In genomic region chr2:128637481-128638155, GRCh38 we compare ENCODE assay signal across 20 cellular contexts.
DNase-seq lines count a peak whose midpoint lies in the region; ATAC-seq and TF ChIP-seq lines count a peak whose summit lies in the region.
"Had no signal": no experiment of that assay in that cellular context is flagged by ENCODE, and none has a peak within 500 bp of the region (broad histone marks: within the 10 kb centered on the region; RNA-seq: fewer than 3 reads in every experiment).

No MANE protein-coding gene starts in this region.

- no peaks in the 10 kb centered on the region for H3F3A ChIP-seq in smooth muscle cell (ENCODE audit: low read depth)

- H3K4me3 ChIP-seq in smooth muscle cell: no peak overlapping the region
- H3K4me3 ChIP-seq: cardiac muscle cell, transverse colon had no signal

- no peaks in the 10 kb centered on the region for H4K20me1 ChIP-seq in smooth muscle cell (ENCODE audit: low read depth)

- ATAC-seq in Right ventricle myocardium inferior (no peak), left lobe of liver (no peak)
- ATAC-seq in stimulated activated naive B cell treated with anti-CD40 and anti-IgM and Interleukin-4, amounts not matched to agents 10 μg/mL and 1 μg/mL and 100 μg/mL, for 72 hours (replicated peaks): no peak
- ATAC-seq: activated T-helper 17 cell treated with anti-CD3 and anti-CD28 coated beads, Interleukin-2, amount 50 U/mL, for 72 hours had no signal

- no peaks in the 10 kb centered on the region for H3K79me2 ChIP-seq in smooth muscle cell (ENCODE audit: low read depth)

- no peak for TF ChIP-seq CTCF in smooth muscle cell (IDR thresholded peaks at IDR 0.05; ENCODE audit: borderline replicate concordance, insufficient read depth, poor library complexity, severe bottlenecking)

- H2AFZ ChIP-seq in smooth muscle cell (ENCODE audit: low read depth): no peak overlapping the region

- H3K4me2 ChIP-seq in smooth muscle cell: no peak overlapping the region

- H3K4me1 Mint-ChIP-seq in stimulated activated naive B cell treated with anti-CD40 and anti-IgM and Interleukin-4, amounts not matched to agents 10 μg/mL and 1 μg/mL and 100 μg/mL, for 72 hours: peaks cover 4 to 17% of the 10 kb centered on the region in 2 donors
- H3K4me1 Mint-ChIP-seq: activated B cell treated with CpG ODN at 0.5 μM for 24 hours; activated T-helper 17 cell treated with anti-CD3 and anti-CD28 coated beads, Interleukin-2, amount 50 U/mL, for 72 hours had no signal

- DNase-seq in cardiac septum (ENCODE audit: low spot score) (peak; percentile 20), Right ventricle myocardium inferior (ENCODE audit: missing footprints) (no peak), left lobe of liver (ENCODE audit: low spot score) (peak; percentile 18), ureter (ENCODE audit: low spot score) (peak; percentile 12), smooth muscle cell (lab: John Stamatoyannopoulos, UW; ENCODE audit: unreplicated experiment) (no peak), putamen (ENCODE audit: low spot score) (no peak)
- DNase-seq in stimulated activated naive B cell treated with anti-CD40 and anti-IgM and Interleukin-4, amounts not matched to agents 10 μg/mL and 1 μg/mL and 100 μg/mL, for 72 hours: no peak
- DNase-seq: ACHN; activated B cell treated with CpG ODN at 0.5 μM for 24 hours; GOT3; kidney glomerular epithelial cell; NCI-H524 treated with DMSO at 0.1 percent for 48 hours; retina; stimulated activated naive CD4-positive, alpha-beta T cell treated with Interleukin-2 at 50 U/mL for 16 hours; transverse colon had no signal

- no peaks in the 10 kb centered on the region for H3K9me3 Mint-ChIP-seq in stimulated activated naive B cell treated with anti-CD40 and anti-IgM and Interleukin-4, amounts not matched to agents 10 μg/mL and 1 μg/mL and 100 μg/mL, for 72 hours
- H3K9me3 Mint-ChIP-seq: activated B cell treated with CpG ODN at 0.5 μM for 24 hours; activated T-helper 17 cell treated with anti-CD3 and anti-CD28 coated beads, Interleukin-2, amount 50 U/mL, for 72 hours; mesothelial cell of epicardium; T-helper 1 cell treated with Interleukin-12 subunit alpha and Interleukin-12 subunit beta and Interleukin-4 antibody, amounts not matched to agents 30 μg/mL and 1 μg/mL, for 36 hours had no signal

- no peak overlapping the region for H3K4me3 Mint-ChIP-seq in stimulated activated naive B cell treated with anti-CD40 and anti-IgM and Interleukin-4, amounts not matched to agents 10 μg/mL and 1 μg/mL and 100 μg/mL, for 72 hours
- H3K4me3 Mint-ChIP-seq: activated B cell treated with CpG ODN at 0.5 μM for 24 hours; activated T-helper 17 cell treated with anti-CD3 and anti-CD28 coated beads, Interleukin-2, amount 50 U/mL, for 72 hours; mesothelial cell of epicardium; T-helper 1 cell treated with Interleukin-12 subunit alpha and Interleukin-12 subunit beta and Interleukin-4 antibody, amounts not matched to agents 30 μg/mL and 1 μg/mL, for 36 hours had no signal

- no peaks in the 10 kb centered on the region for H3K27me3 Mint-ChIP-seq in stimulated activated naive B cell treated with anti-CD40 and anti-IgM and Interleukin-4, amounts not matched to agents 10 μg/mL and 1 μg/mL and 100 μg/mL, for 72 hours
- H3K27me3 Mint-ChIP-seq: activated B cell treated with CpG ODN at 0.5 μM for 24 hours had no signal

- no peaks in the 10 kb centered on the region for H3K36me3 ChIP-seq in smooth muscle cell (ENCODE audit: low read depth)
- H3K36me3 ChIP-seq: cardiac muscle cell, transverse colon had no signal

- no peaks in the 10 kb centered on the region for H3K27me3 ChIP-seq in smooth muscle cell (ENCODE audit: low read depth)
- H3K27me3 ChIP-seq: transverse colon had no signal

- WGBS in smooth muscle cell (ENCODE audit: low lambda C conversion rate): 92% methylated on average over 7 of the region's 7 CpGs

- H3K9me3 ChIP-seq in smooth muscle cell (replicated peaks; ENCODE audit: low read depth): no peaks in the 10 kb centered on the region
- H3K9me3 ChIP-seq: transverse colon had no signal

- no peak overlapping the region for H3K27ac Mint-ChIP-seq in stimulated activated naive B cell treated with anti-CD40 and anti-IgM and Interleukin-4, amounts not matched to agents 10 μg/mL and 1 μg/mL and 100 μg/mL, for 72 hours
- H3K27ac Mint-ChIP-seq: activated B cell treated with CpG ODN at 0.5 μM for 24 hours; activated T-helper 17 cell treated with anti-CD3 and anti-CD28 coated beads, Interleukin-2, amount 50 U/mL, for 72 hours; mesothelial cell of epicardium; T-helper 1 cell treated with Interleukin-12 subunit alpha and Interleukin-12 subunit beta and Interleukin-4 antibody, amounts not matched to agents 30 μg/mL and 1 μg/mL, for 36 hours had no signal

- intact Hi-C loops in cardiac septum (cut with DNase I) (no loop called here), Right ventricle myocardium inferior (cut with DNase I) (no loop called here)

- no peaks in the 10 kb centered on the region for H3K36me3 Mint-ChIP-seq in stimulated activated naive B cell treated with anti-CD40 and anti-IgM and Interleukin-4, amounts not matched to agents 10 μg/mL and 1 μg/mL and 100 μg/mL, for 72 hours
- H3K36me3 Mint-ChIP-seq: mesothelial cell of epicardium had no signal

- peaks cover 32% of the 10 kb centered on the region for H3K4me1 ChIP-seq in smooth muscle cell (ENCODE audit: low read depth)
- H3K4me1 ChIP-seq: transverse colon had no signal

- H3K27ac ChIP-seq in cingulate gyrus (ENCODE audit: low read depth, low read length) (peak overlapping the region; percentile 69), smooth muscle cell (ENCODE audit: low read depth) (no peak overlapping the region)
- H3K27ac ChIP-seq: cardiac muscle cell, transverse colon had no signal

- H3K9ac ChIP-seq in smooth muscle cell (ENCODE audit: low read depth): no peak overlapping the region

Comparison
In these comparisons a context has a peak if more than half of its experiments do, and no peak if none do; other contexts are left out.
1. DNase-seq: peak in cardiac septum (single experiment), left lobe of liver (single experiment) and ureter (single experiment); none in Right ventricle myocardium inferior (single experiment), smooth muscle cell (single experiment), stimulated activated naive B cell treated with anti-CD40 and anti-IgM and Interleukin-4, amounts not matched to agents 10 μg/mL and 1 μg/mL and 100 μg/mL, for 72 hours (single experiment) and putamen (single experiment).